17 cellular contexts compared by ENCODE assay signal in genomic region chrX:109871489-109871888, GRCh38.
DNase-seq lines count a peak whose midpoint lies in the region; ATAC-seq and TF ChIP-seq lines count a peak whose summit lies in the region.
"Had no signal": no experiment of that assay in that cellular context is flagged by ENCODE, and none has a peak within 500 bp of the region (broad histone marks: within the 10 kb centered on the region; RNA-seq: fewer than 3 reads in every experiment).

No MANE protein-coding gene starts in this region.

- BruUV-seq in IMR-90 (replicated peaks; lab: Mats Ljungman, UMichigan): no TSS peak

- peak overlapping the region; percentile 86 for H3K18ac ChIP-seq in IMR-90 (ENCODE audit: low read depth, low read length)
- no peak overlapping the region for H3K18ac ChIP-seq in mesenchymal stem cell (ENCODE audit: low read depth in 1 of 2, low read length in 2 of 2)

- H3K4me2 ChIP-seq in IMR-90 (ENCODE audit: low read depth, low read length): no peak overlapping the region
- H3K4me2 ChIP-seq in mesenchymal stem cell (ENCODE audit: low read length, poor library complexity, severe bottlenecking): no peak overlapping the region
- no peak overlapping the region for H3K4me2 ChIP-seq in osteoblast (ENCODE audit: insufficient read depth, low read length)
- H3K4me2 ChIP-seq: BLaER1 treated with 17β-estradiol and CSF1 and Interleukin-3, amounts not matched to agents 10 nM and 100 nM had no signal

- CTCF ChIA-PET in AG04450 (lab: Charles Lee) (interaction anchor here (0.6 to 3.2 kb wide), 6 partner anchors 9 to 386 kb away, joined by 3 to 27 read pairs (median 8); no protein-coding TSS in a partner anchor), IMR-90 (lab: Yijun Ruan, JAX) (interaction anchor here (0.9 to 1.5 kb wide), 3 partner anchors 20 to 159 kb away, joined by 3 to 10 read pairs (median 6); no protein-coding TSS in a partner anchor)

- no peak overlapping the region; a peak in 1 of 4 replicates for H4K8ac ChIP-seq in IMR-90 (ENCODE audit: low read depth in 2 of 2, low read length in 2 of 2)
- H4K8ac ChIP-seq in mesenchymal stem cell (ENCODE audit: low read length): no peak overlapping the region

- no peak for TF ChIP-seq CTCF in AG04450 (IDR thresholded peaks at IDR 0.05; ENCODE audit: low read depth, low read length)
- TF ChIP-seq CTCF in IMR-90 (conservative IDR thresholded peaks at IDR 0.05; ENCODE audit: low read depth, low read length): no peak
- no peak for TF ChIP-seq CTCF in osteoblast (IDR thresholded peaks at IDR 0.05; ENCODE audit: extremely low read depth, low read depth, low read length)

- peak overlapping the region; percentile 5 for H2BK5ac ChIP-seq in IMR-90 (ENCODE audit: low read depth, low read length, poor library complexity, severe bottlenecking)
- H2BK5ac ChIP-seq in mesenchymal stem cell (ENCODE audit: low read depth, low read length, poor library complexity, severe bottlenecking): no peak overlapping the region

- H3K9ac ChIP-seq in IMR-90 (ENCODE audit: low read depth, low read length): no peak overlapping the region
- H3K9ac ChIP-seq in mesenchymal stem cell (ENCODE audit: low read length): peak overlapping the region; percentile 17
- H3K9ac ChIP-seq: BLaER1 treated with 17β-estradiol and CSF1 and Interleukin-3, amounts not matched to agents 10 nM and 100 nM had no signal

- H3K36me3 ChIP-seq in IMR-90 (ENCODE audit: control insufficient read depth, insufficient read depth, low read length) (no peaks in the 10 kb centered on the region), mesenchymal stem cell (ENCODE audit: control insufficient read depth in 1 of 2, insufficient read depth in 2 of 2, low read depth in 1 of 2, low read length in 2 of 2) (no peaks in the 10 kb centered on the region), osteoblast (ENCODE audit: insufficient read depth, low read length) (no peaks in the 10 kb centered on the region)
- H3K36me3 ChIP-seq: BLaER1 treated with 17β-estradiol and CSF1 and Interleukin-3, amounts not matched to agents 10 nM and 100 nM had no signal

- H3K9me3 ChIP-seq in AG04450 (ENCODE audit: control insufficient read depth, insufficient read depth, low read length): no peaks in the 10 kb centered on the region; the same call in 1 of the 2 replicates
- H3K9me3 ChIP-seq in IMR-90 (ENCODE audit: control insufficient read depth, insufficient read depth, low read length): 0 out of 2 replicates have a peak, but pooled peaks cover 2% of the 10 kb centered on the region
- H3K9me3 ChIP-seq in mesenchymal stem cell (ENCODE audit: control insufficient read depth, low read length): no peaks in the 10 kb centered on the region
- no peaks in the 10 kb centered on the region for H3K9me3 ChIP-seq in osteoblast (ENCODE audit: low read depth, low read length)
- H3K9me3 ChIP-seq: Caco-2 had no signal

- H4K5ac ChIP-seq in IMR-90 (ENCODE audit: low read depth, low read length): peak overlapping the region; percentile 36

- H3K27ac ChIP-seq in AG04450 (ENCODE audit: low read depth, low read length): peak overlapping the region; percentile 11
- peak overlapping the region; percentile 7; the same call in 1 of the 2 replicates for H3K27ac ChIP-seq in IMR-90 (ENCODE audit: insufficient read depth, low read length)
- H3K27ac ChIP-seq in mesenchymal stem cell (ENCODE audit: low read length, poor library complexity, severe bottlenecking): no peak overlapping the region
- no peak overlapping the region for H3K27ac ChIP-seq in osteoblast (ENCODE audit: low read depth, low read length)
- H3K27ac ChIP-seq: BLaER1 treated with 17β-estradiol and CSF1 and Interleukin-3, amounts not matched to agents 10 nM and 100 nM; C4-2B had no signal

- H2BK12ac ChIP-seq in mesenchymal stem cell (ENCODE audit: low read length in 2 of 2): no peak overlapping the region

- intact Hi-C loops in IMR-90 (cut with micrococcal nuclease): loop anchor here (5.0 kb wide), 1 partner anchor 139 kb away; the partner anchor contains the start of gene ACSL4

- H3K4me1 ChIP-seq in IMR-90 (ENCODE audit: control insufficient read depth, insufficient read depth, low read length) (peaks cover 3% of the 10 kb centered on the region; the same call in 1 of the 2 replicates), mesenchymal stem cell (ENCODE audit: control insufficient read depth, insufficient read depth, low read depth, low read length) (no peaks in the 10 kb centered on the region), osteoblast (ENCODE audit: insufficient read depth, low read length) (no peaks in the 10 kb centered on the region)
- H3K4me1 ChIP-seq: Caco-2 had no signal

- H3K4me3 ChIP-seq in AG04450 (ENCODE audit: low read depth, low read length) (no peak overlapping the region), IMR-90 (ENCODE audit: insufficient read depth, low read depth, low read length) (no peak overlapping the region), mesenchymal stem cell (ENCODE audit: insufficient read depth in 1 of 2, low read depth in 1 of 2, low read length in 2 of 2) (no peak overlapping the region), osteoblast (ENCODE audit: insufficient read depth, low read length) (no peak overlapping the region)
- H3K4me3 ChIP-seq: BLaER1 treated with 17β-estradiol and CSF1 and Interleukin-3, amounts not matched to agents 10 nM and 100 nM had no signal

- H2AK5ac ChIP-seq in IMR-90 (ENCODE audit: low read depth, low read length) (no peak overlapping the region), mesenchymal stem cell (ENCODE audit: low read length, severe bottlenecking) (no peak overlapping the region)

- dilution Hi-C loops in IMR-90 (cut with HindIII; ENCODE audit: low sequenced_read_pairs, unreplicated experiment): no loop called here

- H3K4ac ChIP-seq in IMR-90 (ENCODE audit: low read depth, low read length) (peak overlapping the region; percentile 8; the same call in 1 of the 2 replicates), mesenchymal stem cell (ENCODE audit: low read depth in 1 of 2, low read length in 2 of 2) (no peak overlapping the region)

- DNase-seq in AG04450 (ENCODE audit: low read depth, low spot score) (no peak), IMR-90 (no peak), mesenchymal stem cell (no peak), NCI-H446 (lab: John Stamatoyannopoulos, UW) (no peak), osteoblast (ENCODE audit: insufficient read length, low spot score, missing footprints) (no peak)
- DNase-seq: 8988T; ACHN; AML-193; Caco-2; Calu3; CD4-positive, alpha-beta T cell; CD8-positive, alpha-beta T cell; DMS79 treated with DMSO at 0.1 percent for 48 hours; GF-D8 had no signal

- no peak overlapping the region for H2BK15ac ChIP-seq in IMR-90 (ENCODE audit: low read depth, low read length)
- no peak overlapping the region for H2BK15ac ChIP-seq in mesenchymal stem cell (ENCODE audit: low read depth, poor library complexity, severe bottlenecking)

- no peak overlapping the region for H4K91ac ChIP-seq in IMR-90 (ENCODE audit: insufficient read depth, low read depth, low read length)
- H4K91ac ChIP-seq in mesenchymal stem cell (ENCODE audit: low read length): no peak overlapping the region

- TF ChIP-seq RAD21 in IMR-90 (IDR thresholded peaks at IDR 0.05; ENCODE audit: low read length): no peak

- TF ChIP-seq POLR2A in IMR-90 (IDR thresholded peaks at IDR 0.05; ENCODE audit: low read depth, low read length): no peak

- POLR2A ChIA-PET in AG04450 (lab: Yijun Ruan, JAX): interaction anchor here (0.8 to 2.1 kb wide), 6 partner anchors 9 to 157 kb away, joined by 3 to 16 read pairs (median 4); partner anchors contain the start of gene ACSL4
- POLR2A ChIA-PET in IMR-90 (lab: Charles Lee; ENCODE audit: unreplicated experiment): no interaction called here

- H2AFZ ChIP-seq in IMR-90 (replicated peaks; ENCODE audit: low read length, poor library complexity): no peak overlapping the region
- H2AFZ ChIP-seq in mesenchymal stem cell (ENCODE audit: low read depth, low read length): no peak overlapping the region
- H2AFZ ChIP-seq in osteoblast (ENCODE audit: low read length): no peak overlapping the region

- ATAC-seq in IMR-90 (ENCODE audit: low read depth) (no peak), HG03565 (IDR thresholded peaks at IDR 0.05; ENCODE audit: unreplicated experiment) (no peak)
- ATAC-seq: CD8-positive, alpha-beta T cell had no signal

- H4K20me1 ChIP-seq in IMR-90 (ENCODE audit: insufficient read depth, low read length): no peaks in the 10 kb centered on the region
- no peaks in the 10 kb centered on the region for H4K20me1 ChIP-seq in osteoblast (ENCODE audit: insufficient read depth, low read length)
- H4K20me1 ChIP-seq: BLaER1 treated with 17β-estradiol and CSF1 and Interleukin-3, amounts not matched to agents 10 nM and 100 nM had no signal

- H3K79me1 ChIP-seq in IMR-90 (ENCODE audit: low read depth in 1 of 2, low read length in 2 of 2) (no peaks in the 10 kb centered on the region), mesenchymal stem cell (replicated peaks; ENCODE audit: low read length, poor library complexity, severe bottlenecking) (no peaks in the 10 kb centered on the region)

- no peak overlapping the region for H2AK9ac ChIP-seq in IMR-90 (replicated peaks; ENCODE audit: low read depth, low read length, poor library complexity)

- no peak overlapping the region for H3K23ac ChIP-seq in IMR-90 (ENCODE audit: low read depth, low read length)
- H3K23ac ChIP-seq in mesenchymal stem cell (ENCODE audit: low read length in 2 of 2): no peak overlapping the region

- H2BK120ac ChIP-seq in IMR-90 (ENCODE audit: low read depth, low read length): no peak overlapping the region; the same call in 1 of the 2 replicates
- H2BK120ac ChIP-seq in mesenchymal stem cell (ENCODE audit: low read depth, low read length): no peak overlapping the region

- H3K79me2 ChIP-seq in osteoblast (ENCODE audit: insufficient read depth, low read length): no peaks in the 10 kb centered on the region

- no peak overlapping the region for H2BK20ac ChIP-seq in IMR-90 (ENCODE audit: low read depth, low read length)

- H3K9me1 ChIP-seq in IMR-90 (ENCODE audit: insufficient read depth, low read length): no peaks in the 10 kb centered on the region

- H3K56ac ChIP-seq in IMR-90 (ENCODE audit: extremely low read depth, insufficient read depth, low read length): no peak overlapping the region

- no CpG with 5 or more reads among the region's 4 CpGs for WGBS in IMR-90 (ENCODE audit: extremely low coverage in 2 of 2, insufficient read length in 1 of 2), 2 experiments
- WGBS in mesenchymal stem cell: 87% methylated on average over 2 of the region's 4 CpGs

- H3K27me3 ChIP-seq in AG04450 (ENCODE audit: control insufficient read depth, insufficient read depth, low read length) (no peaks in the 10 kb centered on the region), IMR-90 (ENCODE audit: control insufficient read depth, insufficient read depth, low read length) (no peaks in the 10 kb centered on the region), mesenchymal stem cell (ENCODE audit: control insufficient read depth in 1 of 2, insufficient read depth in 1 of 2, low read length in 2 of 2) (peaks cover 0 to 7% of the 10 kb centered on the region in 2 experiments), osteoblast (ENCODE audit: insufficient read depth, low read length) (peaks cover 10% of the 10 kb centered on the region)

- H3K14ac ChIP-seq in IMR-90 (replicated peaks; ENCODE audit: low read depth, low read length) (no peak overlapping the region), mesenchymal stem cell (ENCODE audit: low read length in 2 of 2) (no peak overlapping the region)

- in situ Hi-C loops in IMR-90 (cut with MboI; ENCODE audit: low sequenced_read_pairs): no loop called here

TF ChIP-seq in IMR-90, 13 proteins besides CTCF, POLR2A, EP300 and RAD21:
- no peak for TF ChIP-seq MAFK (IDR thresholded peaks at IDR 0.05; ENCODE audit: low read depth, low read length)

Comparison
In these comparisons a context has a peak if more than half of its experiments do, and no peak if none do; other contexts are left out.
1. H3K27ac ChIP-seq: peak in AG04450 (single experiment) and IMR-90 (single experiment); none in mesenchymal stem cell (single experiment) and osteoblast (single experiment).